19 cellular contexts compared by ENCODE assay signal in the genomic region with DNA sequence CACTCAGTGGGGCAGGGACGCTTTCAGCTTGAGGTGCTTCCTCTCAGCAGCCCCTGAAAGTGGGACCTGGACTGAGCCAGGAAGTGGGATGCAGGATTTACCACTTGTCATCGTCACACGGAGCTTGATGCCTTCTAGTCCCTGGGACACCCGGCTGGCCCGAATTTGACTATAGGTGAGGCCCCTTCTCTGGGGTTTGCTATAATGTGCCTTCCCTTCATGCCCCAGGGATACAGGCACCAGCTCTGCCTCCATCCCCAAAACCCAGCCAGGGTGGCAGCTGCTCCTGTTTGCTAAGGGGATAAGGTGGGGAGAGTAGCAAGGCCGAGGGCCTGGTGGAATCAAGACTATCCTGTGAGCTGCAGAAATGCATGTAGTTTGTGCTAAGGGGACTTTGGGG.
"Had no signal": no experiment of that assay in that cellular context is flagged by ENCODE, and none has a peak within 500 bp of the region (broad histone marks: within the 10 kb centered on the region; RNA-seq: fewer than 3 reads in every experiment).

No MANE protein-coding gene starts in this region.

- ATAC-seq: naive thymus-derived CD8-positive, alpha-beta T cell; psoas muscle; right lobe of liver; stimulated activated effector memory CD8-positive, alpha-beta T cell treated with anti-CD3 and anti-CD28 coated beads, Interleukin-12 subunit alpha, Interleukin-12 subunit beta, amount 100 ng/mL, for 72 hours had no signal

- H3K27me3 ChIP-seq: pancreas, right lobe of liver, tibial nerve, upper lobe of left lung, vagina had no signal

- H3K4me1 ChIP-seq: left ventricle myocardium inferior, pancreas, psoas muscle, right lobe of liver, tibial nerve, upper lobe of left lung, vagina had no signal

- H3K36me3 ChIP-seq: left ventricle myocardium inferior, pancreas, right lobe of liver, tibial nerve, upper lobe of left lung, vagina had no signal

- H3K9me3 ChIP-seq: pancreas, right lobe of liver, upper lobe of left lung, vagina had no signal

- DNase-seq: hippocampal formation; left ventricle myocardium inferior; naive thymus-derived CD8-positive, alpha-beta T cell; nucleus accumbens; pancreas; psoas muscle; stimulated activated CD4-positive, alpha-beta T cell treated with anti-CD3 and anti-CD28 coated beads, Interleukin-12 subunit alpha, Interleukin-12 subunit beta, amount 100 ng/mL, for 4 hours; stimulated activated CD4-positive, alpha-beta T cell treated with anti-CD3 and anti-CD28 coated beads, Interleukin-15, amount 100 ng/mL, for 24 hours; stimulated activated CD4-positive, alpha-beta T cell treated with anti-CD3 and anti-CD28 coated beads, Interleukin-2, amount 100 ng/mL, for 24 hours; stimulated activated CD4-positive, alpha-beta T cell treated with anti-CD3 and anti-CD28 coated beads, Interleukin-4, amount 100 ng/mL, for 24 hours; stimulated activated naive CD4-positive, alpha-beta T cell had no signal

- FAIRE-seq: keratinocyte, pancreas had no signal

- H3K27ac ChIP-seq: left ventricle myocardium inferior, pancreas, psoas muscle, right lobe of liver, skin epidermis, tibial nerve, upper lobe of left lung, vagina had no signal

- H3K4me3 ChIP-seq: left ventricle myocardium inferior, lung, pancreas, psoas muscle, right lobe of liver, skin epidermis, tibial nerve, upper lobe of left lung, vagina had no signal
